Comparison of ENCODE assay signal across 17 cellular contexts in genomic region chr13:75319244-75319643, GRCh38.
DNase-seq lines count a peak whose midpoint lies in the region; ATAC-seq, FAIRE-seq and TF ChIP-seq lines count a peak whose summit lies in the region.
"Had no signal": no experiment of that assay in that cellular context is flagged by ENCODE, and none has a peak within 500 bp of the region (broad histone marks: within the 10 kb centered on the region; RNA-seq: fewer than 3 reads in every experiment).

No MANE protein-coding gene starts in this region.

- no peaks in the 10 kb centered on the region for H3K27me3 ChIP-seq in IMR-90 (ENCODE audit: control insufficient read depth, insufficient read depth, low read length)

- no peak overlapping the region for H4K5ac ChIP-seq in IMR-90 (ENCODE audit: low read depth, low read length)

- H3K27ac Mint-ChIP-seq in mesothelial cell of epicardium, result no peak overlapping the region

- BruUV-seq in IMR-90 (replicated peaks; lab: Mats Ljungman, UMichigan), result no TSS peak

- no peak overlapping the region for H3K18ac ChIP-seq in IMR-90 (ENCODE audit: low read depth, low read length)

- no peaks in the 10 kb centered on the region for H3K9me3 ChIP-seq in IMR-90 (ENCODE audit: control insufficient read depth, insufficient read depth, low read length)
- H3K9me3 ChIP-seq: thoracic aorta had no signal

- no peak overlapping the region for H2AFZ ChIP-seq in IMR-90 (replicated peaks; ENCODE audit: low read length, poor library complexity)

- no peak overlapping the region for H3K23ac ChIP-seq in IMR-90 (ENCODE audit: low read depth, low read length)

- H3K4me2 ChIP-seq in IMR-90 (ENCODE audit: low read depth, low read length), result no peak overlapping the region

- H2BK15ac ChIP-seq in IMR-90 (ENCODE audit: low read depth, low read length), result no peak overlapping the region; the same call in 2 of the 3 replicates

- H2AK9ac ChIP-seq in IMR-90 (replicated peaks; ENCODE audit: low read depth, low read length, poor library complexity), result no peak overlapping the region

- H2BK20ac ChIP-seq in IMR-90 (ENCODE audit: low read depth, low read length), result no peak overlapping the region

- no peak overlapping the region for H3K4me3 ChIP-seq in IMR-90 (ENCODE audit: insufficient read depth, low read depth, low read length)
- H3K4me3 ChIP-seq: thoracic aorta had no signal

- no peaks in the 10 kb centered on the region for H3K79me1 ChIP-seq in IMR-90 (ENCODE audit: low read depth in 1 of 2, low read length in 2 of 2)

- no peaks in the 10 kb centered on the region for H3K36me3 ChIP-seq in IMR-90 (ENCODE audit: control insufficient read depth, insufficient read depth, low read length)
- H3K36me3 ChIP-seq: thoracic aorta had no signal

- peak overlapping the region; percentile 9; the same call in 1 of the 2 replicates for H2AK5ac ChIP-seq in IMR-90 (ENCODE audit: low read depth, low read length)

- H3K4me1 Mint-ChIP-seq in mesothelial cell of epicardium, result peaks cover 3% of the 10 kb centered on the region

- peaks cover 4% of the 10 kb centered on the region for H3K4me1 ChIP-seq in IMR-90 (ENCODE audit: control insufficient read depth, insufficient read depth, low read length)

- H3K9me3 Mint-ChIP-seq in mesothelial cell of epicardium, result no peaks in the 10 kb centered on the region
- H3K9me3 Mint-ChIP-seq: naive thymus-derived CD8-positive, alpha-beta T cell had no signal

- WGBS in IMR-90 (ENCODE audit: extremely low coverage in 2 of 2, insufficient read length in 1 of 2), 2 experiments, result no CpG with 5 or more reads among the region's 4 CpGs

- CTCF ChIA-PET in IMR-90 (lab: Yijun Ruan, JAX), result interaction anchor here (0.6 kb wide), 1 partner anchor 11 kb away, joined by 3 read pairs; no protein-coding TSS in a partner anchor

- dilution Hi-C loops in IMR-90 (cut with HindIII; ENCODE audit: low sequenced_read_pairs, unreplicated experiment), result no loop called here

- POLR2A ChIA-PET in IMR-90 (lab: Charles Lee; ENCODE audit: unreplicated experiment), result no interaction called here

- ATAC-seq in IMR-90 (ENCODE audit: low read depth), result peak; percentile 17; the same call in 1 of the 2 replicates
- ATAC-seq: naive thymus-derived CD8-positive, alpha-beta T cell had no signal

- in situ Hi-C loops in IMR-90 (cut with MboI; ENCODE audit: low sequenced_read_pairs), result no loop called here

- no peak overlapping the region for H3K4ac ChIP-seq in IMR-90 (ENCODE audit: low read depth, low read length)

- peak overlapping the region in 1 of 2 experiments; percentile 2; a peak in 1 of 4 replicates for H4K8ac ChIP-seq in IMR-90 (ENCODE audit: low read depth in 2 of 2, low read length in 2 of 2)

- no peak overlapping the region for H3K14ac ChIP-seq in IMR-90 (replicated peaks; ENCODE audit: low read depth, low read length)

- no peak for FAIRE-seq in GM12892 (lab: Jason Lieb, UNC)
- FAIRE-seq: keratinocyte had no signal

- no peak overlapping the region for H3K27ac ChIP-seq in IMR-90 (ENCODE audit: insufficient read depth, low read length)
- H3K27ac ChIP-seq: thoracic aorta had no signal

- H3K9ac ChIP-seq in IMR-90 (ENCODE audit: low read depth, low read length), result no peak overlapping the region

- H4K91ac ChIP-seq in IMR-90 (ENCODE audit: insufficient read depth, low read depth, low read length), result no peak overlapping the region

- no peak overlapping the region for H2BK120ac ChIP-seq in IMR-90 (ENCODE audit: low read depth, low read length)

- H3K4me3 Mint-ChIP-seq in mesothelial cell of epicardium, result no peak overlapping the region

- H3K27me3 Mint-ChIP-seq in mesothelial cell of epicardium (ENCODE audit: low read depth), result no peaks in the 10 kb centered on the region
- H3K27me3 Mint-ChIP-seq: naive thymus-derived CD8-positive, alpha-beta T cell had no signal

- DNase-seq in Daoy (ENCODE audit: low read depth) (peak; percentile 4), IMR-90 (peak; percentile 63), amniotic epithelial cell (ENCODE audit: low read depth) (peak; percentile 60), myocyte (ENCODE audit: low read depth) (peak; percentile 47), NCI-H1930 (lab: John Stamatoyannopoulos, UW) (no peak), GM12892 (ENCODE audit: insufficient read length) (no peak), mesothelial cell of epicardium (ENCODE audit: low spot score in 2 of 2, unreplicated experiment in 2 of 2) (no peak)
- DNase-seq: activated CD4-positive, CD25-positive, alpha-beta regulatory T cell; activated naive CD4-positive, alpha-beta T cell treated with anti-CD3 and anti-CD28 coated beads, Interleukin-2, amount 50 U/mL, for 16 hours; Calu3; cortex of kidney; H7; naive thymus-derived CD8-positive, alpha-beta T cell; NCI-H1436 treated with DMSO at 0.1 percent for 48 hours; NCI-H82 had no signal

- no peaks in the 10 kb centered on the region for H4K20me1 ChIP-seq in IMR-90 (ENCODE audit: insufficient read depth, low read length)

- no peak overlapping the region for H2BK5ac ChIP-seq in IMR-90 (ENCODE audit: low read depth, low read length, poor library complexity, severe bottlenecking)

- TF ChIP-seq RAD21 in IMR-90 (IDR thresholded peaks at IDR 0.05; ENCODE audit: low read length), result no peak

- H3K36me3 Mint-ChIP-seq in mesothelial cell of epicardium, result peaks cover 5% of the 10 kb centered on the region

- H3K56ac ChIP-seq in IMR-90 (ENCODE audit: extremely low read depth, insufficient read depth, low read length), result no peak overlapping the region

- TF ChIP-seq POLR2A in IMR-90 (IDR thresholded peaks at IDR 0.05; ENCODE audit: low read depth, low read length) (no peak), GM12892 (IDR thresholded peaks at IDR 0.05; ENCODE audit: low read depth, low read length) (no peak)

- H3K9me1 ChIP-seq in IMR-90 (ENCODE audit: insufficient read depth, low read length), result peaks cover 3% of the 10 kb centered on the region

- intact Hi-C loops in IMR-90 (cut with micrococcal nuclease), result no loop called here

- TF ChIP-seq CTCF in IMR-90 (conservative IDR thresholded peaks at IDR 0.05; ENCODE audit: low read depth, low read length), result no peak
- no peak for TF ChIP-seq CTCF in mesothelial cell of epicardium (IDR thresholded peaks at IDR 0.05; ENCODE audit: unreplicated experiment)

TF ChIP-seq in IMR-90, 13 proteins besides CTCF, POLR2A, EP300 and RAD21:
- TF ChIP-seq CEBPB (IDR thresholded peaks at IDR 0.05; ENCODE audit: low read depth, low read length) (0 out of 2 replicates have a peak, but pooled peaks have one; percentile 9), SMC3 (IDR thresholded peaks at IDR 0.05; ENCODE audit: low read depth, low read length) (no peak)
TF ChIP-seq in IMR-90: peak in this region for 1.

Comparison
In these comparisons a context has a peak if more than half of its experiments do, and no peak if none do; other contexts are left out.
1. DNase-seq: peak in Daoy (single experiment), IMR-90 (single experiment), amniotic epithelial cell (single experiment) and myocyte (single experiment); none in NCI-H1930 (0 of 2), GM12892 (single experiment) and mesothelial cell of epicardium (0 of 2).